8 cellular contexts compared by ENCODE assay signal in genomic region chr2:199596549-199596948, GRCh38.
A peak's percentile ranks its signal among the peaks of the same experiment; 100 is the strongest.
DNase-seq lines count a peak whose midpoint lies in the region; ATAC-seq and TF ChIP-seq lines count a peak whose summit lies in the region.

No MANE protein-coding gene starts in this region.

- H3K9me3 ChIP-seq in HCT116 (ENCODE audit: control insufficient read depth in 1 of 2, insufficient read depth in 1 of 2, low read depth in 1 of 2, low read length in 2 of 2): no peaks in the 10 kb centered on the region

- no peaks in the 10 kb centered on the region for H3K79me2 ChIP-seq in HCT116 (ENCODE audit: insufficient read depth, low read length)

- no peaks in the 10 kb centered on the region for H3K9me3 Mint-ChIP-seq in Calu3 (ENCODE audit: low read depth, unreplicated experiment)

- H3K4me2 ChIP-seq in HCT116 (ENCODE audit: low read length): no peak overlapping the region

- TF ChIP-seq RAD21 in HCT116 (IDR thresholded peaks at IDR 0.05; ENCODE audit: low read depth): peak; percentile 50

- no peak overlapping the region for H3K9ac ChIP-seq in HCT116 (ENCODE audit: low read length)

- no peaks in the 10 kb centered on the region for H3K36me3 ChIP-seq in HCT116 (ENCODE audit: control insufficient read depth in 1 of 2, insufficient read depth in 2 of 2, low read length in 2 of 2)

- ATAC-seq in HCT116: peak; percentile 89
- ATAC-seq in HG02970 (IDR thresholded peaks at IDR 0.05; ENCODE audit: low FRiP score, unreplicated experiment): no peak
- no peak for ATAC-seq in GM19455 (IDR thresholded peaks at IDR 0.05; ENCODE audit: unreplicated experiment)
- ATAC-seq in GM18519 (IDR thresholded peaks at IDR 0.05; ENCODE audit: low FRiP score, unreplicated experiment): no peak

- no peak overlapping the region for H3K4me3 Mint-ChIP-seq in Calu3 (ENCODE audit: low read depth, unreplicated experiment)

- TF ChIP-seq POLR2A in HCT116 (IDR thresholded peaks at IDR 0.05; ENCODE audit: borderline replicate concordance, extremely low read depth, insufficient read depth, insufficient read length): no peak

- no peak overlapping the region for H2AFZ ChIP-seq in HCT116 (ENCODE audit: low read depth, low read length, poor library complexity, severe bottlenecking)

- H3K27me3 ChIP-seq in HCT116 (ENCODE audit: insufficient read depth, low read length): no peaks in the 10 kb centered on the region

- no peaks in the 10 kb centered on the region for H4K20me1 ChIP-seq in HCT116 (ENCODE audit: insufficient read depth)

- no peak overlapping the region for H3K27ac Mint-ChIP-seq in Calu3 (ENCODE audit: unreplicated experiment)

- POLR2A ChIA-PET in HCT116 (lab: Charles Lee): no interaction called here

- DNase-seq in Calu3 (peak; percentile 42), HCT116 (ENCODE audit: low read depth, low spot score) (peak; percentile 24), RPMI7951 (ENCODE audit: low read depth) (peak; percentile 28), iris pigment epithelial cell (ENCODE audit: low read depth) (peak; percentile 21), GDM1 (lab: John Stamatoyannopoulos, UW) (no peak)

- RAD21 ChIA-PET in HCT116 (lab: Charles Lee; ENCODE audit: low non-redundant PET in 1 of 2, low total read pairs in 2 of 2, uncharacterized antibody in 2 of 2, unreplicated experiment in 2 of 2): interaction anchor here in 1 of 2 experiments (0.6 kb wide), 1 partner anchor 106 kb away, joined by 3 read pairs; no protein-coding TSS in a partner anchor

- no peak overlapping the region for H3K4me3 ChIP-seq in HCT116 (replicated peaks in 1 of 2; ENCODE audit: low read depth in 1 of 2, low read length in 2 of 2)

- TF ChIP-seq CTCF in Calu3 (IDR thresholded peaks at IDR 0.05; ENCODE audit: unreplicated experiment) (peak; percentile 54), HCT116 (IDR thresholded peaks at IDR 0.05 in 2 of 3, conservative IDR thresholded peaks at IDR 0.05 in 1 of 3; ENCODE audit: borderline replicate concordance in 1 of 3, insufficient read depth in 1 of 3, low read depth in 2 of 3, low read length in 2 of 3) (peak; percentile 26 to 72 (median 72); a peak in 5 of 6 replicates)

- CTCF ChIA-PET in Calu3 (lab: Charles Lee) (interaction anchor here (0.7 to 1.5 kb wide), 5 partner anchors 13 to 1282 kb away, joined by 3 to 7 read pairs (median 4); no protein-coding TSS in a partner anchor), HCT116 (lab: Charles Lee) (interaction anchor here (0.6 to 2.5 kb wide), 15 partner anchors 8 to 1287 kb away, joined by 3 to 17 read pairs (median 4); no protein-coding TSS in a partner anchor)

- BruUV-seq in Calu3 (replicated peaks; lab: Mats Ljungman, UMichigan) (no TSS peak), HCT116 (replicated peaks; lab: Mats Ljungman, UMichigan) (no TSS peak)

- intact Hi-C loops in Calu3 (cut with micrococcal nuclease; ENCODE audit: unreplicated experiment): loop anchor here (5.0 to 10.0 kb wide), 2 partner anchors 268 to 1284 kb away; no protein-coding TSS in a partner anchor
- intact Hi-C loops in HCT116 (cut with micrococcal nuclease): loop anchor here (5.0 kb wide), 2 partner anchors 141 to 1284 kb away; no protein-coding TSS in a partner anchor

- no peak overlapping the region for H3K27ac ChIP-seq in HCT116 (ENCODE audit: low read depth, low read length)

- no peaks in the 10 kb centered on the region for H3K9me2 ChIP-seq in HCT116 (ENCODE audit: insufficient read depth)

- no peaks in the 10 kb centered on the region for H3K4me1 Mint-ChIP-seq in Calu3 (ENCODE audit: low read depth, unreplicated experiment)

- H3K4me1 ChIP-seq in HCT116 (ENCODE audit: control insufficient read depth in 1 of 2, insufficient read depth in 2 of 2, low read length in 2 of 2): no peaks in the 10 kb centered on the region

- H3K36me3 Mint-ChIP-seq in Calu3 (ENCODE audit: insufficient read depth, unreplicated experiment): no peaks in the 10 kb centered on the region

- H3K27me3 Mint-ChIP-seq in Calu3 (ENCODE audit: unreplicated experiment): peaks cover 24% of the 10 kb centered on the region

TF ChIP-seq in HCT116, 20 proteins besides CTCF, POLR2A, EP300 and RAD21:
- TF ChIP-seq, protein P1, sequence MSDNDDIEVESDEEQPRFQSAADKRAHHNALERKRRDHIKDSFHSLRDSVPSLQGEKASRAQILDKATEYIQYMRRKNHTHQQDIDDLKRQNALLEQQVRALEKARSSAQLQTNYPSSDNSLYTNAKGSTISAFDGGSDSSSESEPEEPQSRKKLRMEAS (IDR thresholded peaks at IDR 0.05): no peak
- TF ChIP-seq FOSL1 (IDR thresholded peaks at IDR 0.05; ENCODE audit: low read depth) (no peak), EZH2 (IDR thresholded peaks at IDR 0.05) (no peak), ATF3 (IDR thresholded peaks at IDR 0.05) (no peak), POLR2AphosphoS5 (IDR thresholded peaks at IDR 0.05; ENCODE audit: low read depth, low read length) (no peak), SP1 (IDR thresholded peaks at IDR 0.05; ENCODE audit: low read depth) (no peak), ZFX (IDR thresholded peaks at IDR 0.05) (no peak)
- TF ChIP-seq, protein P2, sequence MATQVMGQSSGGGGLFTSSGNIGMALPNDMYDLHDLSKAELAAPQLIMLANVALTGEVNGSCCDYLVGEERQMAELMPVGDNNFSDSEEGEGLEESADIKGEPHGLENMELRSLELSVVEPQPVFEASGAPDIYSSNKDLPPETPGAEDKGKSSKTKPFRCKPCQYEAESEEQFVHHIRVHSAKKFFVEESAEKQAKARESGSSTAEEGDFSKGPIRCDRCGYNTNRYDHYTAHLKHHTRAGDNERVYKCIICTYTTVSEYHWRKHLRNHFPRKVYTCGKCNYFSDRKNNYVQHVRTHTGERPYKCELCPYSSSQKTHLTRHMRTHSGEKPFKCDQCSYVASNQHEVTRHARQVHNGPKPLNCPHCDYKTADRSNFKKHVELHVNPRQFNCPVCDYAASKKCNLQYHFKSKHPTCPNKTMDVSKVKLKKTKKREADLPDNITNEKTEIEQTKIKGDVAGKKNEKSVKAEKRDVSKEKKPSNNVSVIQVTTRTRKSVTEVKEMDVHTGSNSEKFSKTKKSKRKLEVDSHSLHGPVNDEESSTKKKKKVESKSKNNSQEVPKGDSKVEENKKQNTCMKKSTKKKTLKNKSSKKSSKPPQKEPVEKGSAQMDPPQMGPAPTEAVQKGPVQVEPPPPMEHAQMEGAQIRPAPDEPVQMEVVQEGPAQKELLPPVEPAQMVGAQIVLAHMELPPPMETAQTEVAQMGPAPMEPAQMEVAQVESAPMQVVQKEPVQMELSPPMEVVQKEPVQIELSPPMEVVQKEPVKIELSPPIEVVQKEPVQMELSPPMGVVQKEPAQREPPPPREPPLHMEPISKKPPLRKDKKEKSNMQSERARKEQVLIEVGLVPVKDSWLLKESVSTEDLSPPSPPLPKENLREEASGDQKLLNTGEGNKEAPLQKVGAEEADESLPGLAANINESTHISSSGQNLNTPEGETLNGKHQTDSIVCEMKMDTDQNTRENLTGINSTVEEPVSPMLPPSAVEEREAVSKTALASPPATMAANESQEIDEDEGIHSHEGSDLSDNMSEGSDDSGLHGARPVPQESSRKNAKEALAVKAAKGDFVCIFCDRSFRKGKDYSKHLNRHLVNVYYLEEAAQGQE (IDR thresholded peaks at IDR 0.05; ENCODE audit: low read depth): no peak
